ENCODE assay signal across 1 cellular context in the genomic region with DNA sequence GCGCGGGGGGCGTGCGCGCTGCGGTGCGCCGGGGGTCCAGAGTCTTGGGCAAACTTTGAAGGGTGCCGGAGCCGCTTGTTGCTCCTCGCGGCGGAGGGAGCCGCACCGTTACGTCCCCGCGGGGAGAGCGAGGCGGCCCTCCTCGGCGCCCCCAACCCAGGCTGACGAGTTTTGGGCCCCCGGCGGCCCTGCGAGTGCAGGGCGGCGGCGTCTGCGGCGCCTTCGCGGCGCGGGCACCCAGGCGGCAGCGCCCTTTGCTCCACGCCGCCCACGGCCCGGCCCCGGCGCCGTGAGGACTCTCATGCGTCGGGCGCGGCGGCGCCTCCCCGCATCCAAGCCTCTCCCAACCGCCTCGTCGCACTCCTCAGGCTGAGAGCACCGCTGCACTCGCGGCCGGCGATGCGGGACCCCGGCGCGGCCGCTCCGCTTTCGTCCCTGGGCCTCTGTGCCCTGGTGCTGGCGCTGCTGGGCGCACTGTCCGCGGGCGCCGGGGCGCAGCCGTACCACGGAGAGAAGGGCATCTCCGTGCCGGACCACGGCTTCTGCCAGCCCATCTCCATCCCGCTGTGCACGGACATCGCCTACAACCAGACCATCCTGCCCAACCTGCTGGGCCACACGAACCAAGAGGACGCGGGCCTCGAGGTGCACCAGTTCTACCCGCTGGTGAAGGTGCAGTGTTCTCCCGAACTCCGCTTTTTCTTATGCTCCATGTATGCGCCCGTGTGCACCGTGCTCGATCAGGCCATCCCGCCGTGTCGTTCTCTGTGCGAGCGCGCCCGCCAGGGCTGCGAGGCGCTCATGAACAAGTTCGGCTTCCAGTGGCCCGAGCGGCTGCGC.
TF ChIP-seq lines count a peak whose summit lies in the region.

No MANE protein-coding gene starts in this region.

TF ChIP-seq in HepG2, 621 proteins besides CTCF, POLR2A, EP300 and RAD21 (continued from another document):
- TF ChIP-seq, protein P1, sequence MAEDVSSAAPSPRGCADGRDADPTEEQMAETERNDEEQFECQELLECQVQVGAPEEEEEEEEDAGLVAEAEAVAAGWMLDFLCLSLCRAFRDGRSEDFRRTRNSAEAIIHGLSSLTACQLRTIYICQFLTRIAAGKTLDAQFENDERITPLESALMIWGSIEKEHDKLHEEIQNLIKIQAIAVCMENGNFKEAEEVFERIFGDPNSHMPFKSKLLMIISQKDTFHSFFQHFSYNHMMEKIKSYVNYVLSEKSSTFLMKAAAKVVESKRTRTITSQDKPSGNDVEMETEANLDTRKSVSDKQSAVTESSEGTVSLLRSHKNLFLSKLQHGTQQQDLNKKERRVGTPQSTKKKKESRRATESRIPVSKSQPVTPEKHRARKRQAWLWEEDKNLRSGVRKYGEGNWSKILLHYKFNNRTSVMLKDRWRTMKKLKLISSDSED (CRISPR knock-in tag; IDR thresholded peaks at IDR 0.05) = peak; percentile 57; the same call in 1 of the 2 replicates
- no peak for TF ChIP-seq SYNCRIP (IDR thresholded peaks at IDR 0.05; ENCODE audit: insufficient read depth, low read depth, low read length)
- no peak for TF ChIP-seq NONO (IDR thresholded peaks at IDR 0.05)
- 0 out of 2 replicates have a peak, but pooled peaks have one; percentile 32 for TF ChIP-seq NONO (CRISPR knock-in tag; conservative IDR thresholded peaks at IDR 0.05)
- TF ChIP-seq HOXA3 (CRISPR knock-in tag; IDR thresholded peaks at IDR 0.05) = peak; percentile 41; the same call in 1 of the 2 replicates
- TF ChIP-seq ZNF430 (CRISPR knock-in tag; IDR thresholded peaks at IDR 0.05) = 0 out of 2 replicates have a peak, but pooled peaks have one; percentile 37
- TF ChIP-seq HES4 (CRISPR knock-in tag; IDR thresholded peaks at IDR 0.05; ENCODE audit: borderline replicate concordance) = no peak
- TF ChIP-seq CCDC6 (CRISPR knock-in tag; IDR thresholded peaks at IDR 0.05) = peak; percentile 57; the same call in 1 of the 2 replicates
- TF ChIP-seq ZFY (CRISPR knock-in tag; IDR thresholded peaks at IDR 0.05) = 0 out of 2 replicates have a peak, but pooled peaks have one; percentile 6
- TF ChIP-seq ZNF883 (CRISPR knock-in tag; IDR thresholded peaks at IDR 0.05; ENCODE audit: not compliant biosample characterization) = peak; percentile 15
- TF ChIP-seq, protein P2, sequence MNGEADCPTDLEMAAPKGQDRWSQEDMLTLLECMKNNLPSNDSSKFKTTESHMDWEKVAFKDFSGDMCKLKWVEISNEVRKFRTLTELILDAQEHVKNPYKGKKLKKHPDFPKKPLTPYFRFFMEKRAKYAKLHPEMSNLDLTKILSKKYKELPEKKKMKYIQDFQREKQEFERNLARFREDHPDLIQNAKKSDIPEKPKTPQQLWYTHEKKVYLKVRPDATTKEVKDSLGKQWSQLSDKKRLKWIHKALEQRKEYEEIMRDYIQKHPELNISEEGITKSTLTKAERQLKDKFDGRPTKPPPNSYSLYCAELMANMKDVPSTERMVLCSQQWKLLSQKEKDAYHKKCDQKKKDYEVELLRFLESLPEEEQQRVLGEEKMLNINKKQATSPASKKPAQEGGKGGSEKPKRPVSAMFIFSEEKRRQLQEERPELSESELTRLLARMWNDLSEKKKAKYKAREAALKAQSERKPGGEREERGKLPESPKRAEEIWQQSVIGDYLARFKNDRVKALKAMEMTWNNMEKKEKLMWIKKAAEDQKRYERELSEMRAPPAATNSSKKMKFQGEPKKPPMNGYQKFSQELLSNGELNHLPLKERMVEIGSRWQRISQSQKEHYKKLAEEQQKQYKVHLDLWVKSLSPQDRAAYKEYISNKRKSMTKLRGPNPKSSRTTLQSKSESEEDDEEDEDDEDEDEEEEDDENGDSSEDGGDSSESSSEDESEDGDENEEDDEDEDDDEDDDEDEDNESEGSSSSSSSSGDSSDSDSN (CRISPR knock-in tag; IDR thresholded peaks at IDR 0.05) = peak; percentile 32; the same call in 1 of the 2 replicates
- TF ChIP-seq HDAC6 (IDR thresholded peaks at IDR 0.05; ENCODE audit: low read depth, low read length) = 0 out of 2 replicates have a peak, but pooled peaks have one; percentile 8
- peak; percentile 38; the same call in 1 of the 2 replicates for TF ChIP-seq NFKB2 (CRISPR knock-in tag; IDR thresholded peaks at IDR 0.05; ENCODE audit: borderline replicate concordance)
- TF ChIP-seq SP2 (CRISPR knock-in tag; IDR thresholded peaks at IDR 0.05) = no peak
- 0 out of 2 replicates have a peak, but pooled peaks have one; percentile 14 for TF ChIP-seq ZNF431 (CRISPR knock-in tag; IDR thresholded peaks at IDR 0.05; ENCODE audit: borderline replicate concordance, low read depth)
- TF ChIP-seq TAF15 (IDR thresholded peaks at IDR 0.05; ENCODE audit: low read depth, low read length, poor library complexity, severe bottlenecking) = peak; percentile 9
- TF ChIP-seq, protein P3, sequence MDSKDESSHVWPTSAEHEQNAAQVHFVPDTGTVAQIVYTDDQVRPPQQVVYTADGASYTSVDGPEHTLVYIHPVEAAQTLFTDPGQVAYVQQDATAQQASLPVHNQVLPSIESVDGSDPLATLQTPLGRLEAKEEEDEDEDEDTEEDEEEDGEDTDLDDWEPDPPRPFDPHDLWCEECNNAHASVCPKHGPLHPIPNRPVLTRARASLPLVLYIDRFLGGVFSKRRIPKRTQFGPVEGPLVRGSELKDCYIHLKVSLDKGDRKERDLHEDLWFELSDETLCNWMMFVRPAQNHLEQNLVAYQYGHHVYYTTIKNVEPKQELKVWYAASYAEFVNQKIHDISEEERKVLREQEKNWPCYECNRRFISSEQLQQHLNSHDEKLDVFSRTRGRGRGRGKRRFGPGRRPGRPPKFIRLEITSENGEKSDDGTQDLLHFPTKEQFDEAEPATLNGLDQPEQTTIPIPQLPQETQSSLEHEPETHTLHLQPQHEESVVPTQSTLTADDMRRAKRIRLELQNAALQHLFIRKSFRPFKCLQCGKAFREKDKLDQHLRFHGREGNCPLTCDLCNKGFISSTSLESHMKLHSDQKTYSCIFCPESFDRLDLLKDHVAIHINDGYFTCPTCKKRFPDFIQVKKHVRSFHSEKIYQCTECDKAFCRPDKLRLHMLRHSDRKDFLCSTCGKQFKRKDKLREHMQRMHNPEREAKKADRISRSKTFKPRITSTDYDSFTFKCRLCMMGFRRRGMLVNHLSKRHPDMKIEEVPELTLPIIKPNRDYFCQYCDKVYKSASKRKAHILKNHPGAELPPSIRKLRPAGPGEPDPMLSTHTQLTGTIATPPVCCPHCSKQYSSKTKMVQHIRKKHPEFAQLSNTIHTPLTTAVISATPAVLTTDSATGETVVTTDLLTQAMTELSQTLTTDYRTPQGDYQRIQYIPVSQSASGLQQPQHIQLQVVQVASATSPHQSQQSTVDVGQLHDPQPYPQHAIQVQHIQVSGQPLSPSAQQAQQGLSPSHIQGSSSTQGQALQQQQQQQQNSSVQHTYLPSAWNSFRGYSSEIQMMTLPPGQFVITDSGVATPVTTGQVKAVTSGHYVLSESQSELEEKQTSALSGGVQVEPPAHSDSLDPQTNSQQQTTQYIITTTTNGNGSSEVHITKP (CRISPR knock-in tag; IDR thresholded peaks at IDR 0.05; ENCODE audit: low read depth) = no peak
- TF ChIP-seq MTF2 (CRISPR knock-in tag; IDR thresholded peaks at IDR 0.05; ENCODE audit: borderline replicate concordance) = 0 out of 2 replicates have a peak, but pooled peaks have one; percentile 55
- TF ChIP-seq, protein P4, sequence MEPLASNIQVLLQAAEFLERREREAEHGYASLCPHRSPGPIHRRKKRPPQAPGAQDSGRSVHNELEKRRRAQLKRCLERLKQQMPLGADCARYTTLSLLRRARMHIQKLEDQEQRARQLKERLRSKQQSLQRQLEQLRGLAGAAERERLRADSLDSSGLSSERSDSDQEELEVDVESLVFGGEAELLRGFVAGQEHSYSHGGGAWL (CRISPR knock-in tag; IDR thresholded peaks at IDR 0.05) = 0 out of 2 replicates have a peak, but pooled peaks have one; percentile 4
- 0 out of 2 replicates have a peak, but pooled peaks have one; percentile 26 for TF ChIP-seq ZNF235 (CRISPR knock-in tag; IDR thresholded peaks at IDR 0.05; ENCODE audit: borderline replicate concordance)
- 0 out of 2 replicates have a peak, but pooled peaks have one; percentile 25 for TF ChIP-seq CENPT (CRISPR knock-in tag; IDR thresholded peaks at IDR 0.05; ENCODE audit: low read depth)
- 0 out of 2 replicates have a peak, but pooled peaks have one; percentile 4 for TF ChIP-seq ZNF263 (CRISPR knock-in tag; IDR thresholded peaks at IDR 0.05)
- TF ChIP-seq ZNF777 (CRISPR knock-in tag; IDR thresholded peaks at IDR 0.05) = peak; percentile 88; the same call in 1 of the 2 replicates
- 0 out of 2 replicates have a peak, but pooled peaks have one; percentile 15 for TF ChIP-seq ZNF143 (CRISPR knock-in tag; IDR thresholded peaks at IDR 0.05)
- TF ChIP-seq ZNF605 (CRISPR knock-in tag; IDR thresholded peaks at IDR 0.05) = 0 out of 2 replicates have a peak, but pooled peaks have one; percentile 32
